In genomic region chr6:125867483-125867935, GRCh38 we compare ENCODE assay signal across 10 cellular contexts.
DNase-seq lines count a peak whose midpoint lies in the region; ATAC-seq, FAIRE-seq and TF ChIP-seq lines count a peak whose summit lies in the region.
"Had no signal": no experiment of that assay in that cellular context is flagged by ENCODE, and none has a peak within 500 bp of the region (broad histone marks: within the 10 kb centered on the region; RNA-seq: fewer than 3 reads in every experiment).

No MANE protein-coding gene starts in this region.

- TF ChIP-seq CTCF in A549 (IDR thresholded peaks at IDR 0.05) = no peak
- no peak for TF ChIP-seq CTCF in PC-3 (conservative IDR thresholded peaks at IDR 0.05; ENCODE audit: low read depth, low read length)
- TF ChIP-seq CTCF in stomach (IDR thresholded peaks at IDR 0.05) = no peak

- H3K27ac ChIP-seq in A549 (peak overlapping the region in 1 of 2 experiments; percentile 31; a peak in 4 of 6 replicates), PC-3 (ENCODE audit: low read length) (peak overlapping the region; percentile 28; the same call in 1 of the 2 replicates), stomach (no peak overlapping the region)
- H3K27ac ChIP-seq: C4-2B had no signal

- DNase-seq in A549 (ENCODE audit: low read depth in 1 of 2, low spot score in 1 of 2) (peak in 1 of 2 experiments; percentile 37), HPDE6-E6E7 (ENCODE audit: extremely low spot score) (peak; percentile 71), PC-3 (peak; percentile 87), glomerular visceral epithelial cell (ENCODE audit: extremely low spot score) (peak; percentile 56), stomach (no peak)
- DNase-seq: activated naive CD4-positive, alpha-beta T cell treated with anti-CD3 and anti-CD28 coated beads for 36 hours had no signal

- intact Hi-C loops in PC-3 (cut with micrococcal nuclease) = no loop called here
- intact Hi-C loops in stomach (cut with DNase I; ENCODE audit: low total_unique reads) = no loop called here

- no peak overlapping the region for H2AFZ ChIP-seq in PC-3 (ENCODE audit: low read length)

- no peaks in the 10 kb centered on the region for H3K9me3 ChIP-seq in A549
- no peaks in the 10 kb centered on the region for H3K9me3 ChIP-seq in PC-3 (ENCODE audit: low read length)
- H3K9me3 ChIP-seq in stomach = no peaks in the 10 kb centered on the region

- H3K4me3 ChIP-seq in A549 (no peak overlapping the region), PC-3 (ENCODE audit: low read length) (peak overlapping the region; percentile 19; the same call in 1 of the 2 replicates), stomach (no peak overlapping the region)

- WGBS in A549 (ENCODE audit: missing lambda C conversion rate) = 54% methylated on average over 5 of the region's 5 CpGs
- 73 to 89% (median 86%) methylated on average over 5 of the region's 5 CpGs for WGBS in stomach, 5 donors

- no peaks in the 10 kb centered on the region for H3K36me3 ChIP-seq in PC-3 (ENCODE audit: low read depth, low read length)
- H3K36me3 ChIP-seq in stomach = no peaks in the 10 kb centered on the region

- H3K4me1 ChIP-seq in A549 (peaks cover 44% of the 10 kb centered on the region), PC-3 (ENCODE audit: insufficient read depth, low read length) (peaks cover 35% of the 10 kb centered on the region), stomach (peaks cover 0 to 19% (median 7%) of the 10 kb centered on the region in 4 donors)

- H3F3A ChIP-seq in PC-3 (ENCODE audit: low read length, unreplicated experiment) = no peaks in the 10 kb centered on the region

- H4K20me1 ChIP-seq in PC-3 (ENCODE audit: low read length) = no peaks in the 10 kb centered on the region

- H3K4me2 ChIP-seq in A549 (peak overlapping the region; percentile 36), PC-3 (ENCODE audit: low read length) (peak overlapping the region; percentile 62)

- CTCF ChIA-PET in A549 (lab: Yijun Ruan, JAX) (interaction anchor here (0.9 kb wide), 2 partner anchors 10 to 553 kb away, joined by 3 to 7 read pairs; no protein-coding TSS in a partner anchor), PC-3 (lab: Charles Lee) (interaction anchor here (0.6 to 1.6 kb wide), 3 partner anchors 37 to 89 kb away, joined by 3 to 4 read pairs (median 3); partner anchors contain the start of gene HINT3)

- FAIRE-seq in A549 (lab: Jason Lieb, UNC) = no peak

- peak in 1 of 2 experiments; percentile 30; a peak in 1 of 6 replicates for ATAC-seq in A549
- peak; percentile 32 for ATAC-seq in PC-3
- no peak for ATAC-seq in HG03159 (IDR thresholded peaks at IDR 0.05; ENCODE audit: unreplicated experiment)
- ATAC-seq in GM21576 (IDR thresholded peaks at IDR 0.05; ENCODE audit: unreplicated experiment) = no peak
- ATAC-seq in HG02759 (IDR thresholded peaks at IDR 0.05; ENCODE audit: unreplicated experiment) = no peak

- no peaks in the 10 kb centered on the region for H3K9me2 ChIP-seq in PC-3 (replicated peaks; ENCODE audit: low read length)

- H3K79me2 ChIP-seq in PC-3 (ENCODE audit: low read length) = no peaks in the 10 kb centered on the region

- no peak overlapping the region for H3K9ac ChIP-seq in PC-3 (ENCODE audit: low read length)

- no peak for TF ChIP-seq RAD21 in A549 (conservative IDR thresholded peaks at IDR 0.05 in 1 of 2, IDR thresholded peaks at IDR 0.05 in 1 of 2)

- TF ChIP-seq POLR2A in A549 (IDR thresholded peaks at IDR 0.05; ENCODE audit: low read length) = no peak
- TF ChIP-seq POLR2A in stomach (IDR thresholded peaks at IDR 0.05) = no peak

- TF ChIP-seq EP300 in A549 (IDR thresholded peaks at IDR 0.05) (peak in 1 of 2 experiments; percentile 24; a peak in 1 of 5 replicates), stomach (IDR thresholded peaks at IDR 0.05) (no peak)

- H3K27me3 ChIP-seq in PC-3 (ENCODE audit: low read length) = no peaks in the 10 kb centered on the region
- H3K27me3 ChIP-seq in stomach = no peaks in the 10 kb centered on the region

- POLR2A ChIA-PET in A549 (lab: Yijun Ruan, JAX) (no interaction called here), PC-3 (lab: Charles Lee; ENCODE audit: unreplicated experiment) (no interaction called here)

- no TSS peak for BruUV-seq in PC-3 (replicated peaks; lab: Mats Ljungman, UMichigan)

TF ChIP-seq in A549, 52 proteins besides CTCF, POLR2A, EP300 and RAD21:
- TF ChIP-seq MYC (IDR thresholded peaks at IDR 0.05; ENCODE audit: borderline replicate concordance, low read length) (no peak), CEBPB (IDR thresholded peaks at IDR 0.05) (0 out of 4 replicates have a peak, but pooled peaks of 1 of the 2 experiments have one; percentile 56), GATA3 (IDR thresholded peaks at IDR 0.05; ENCODE audit: borderline replicate concordance) (no peak), FOSB (CRISPR knock-in tag; IDR thresholded peaks at IDR 0.05) (no peak), SMC3 (IDR thresholded peaks at IDR 0.05) (no peak), HMGXB4 (CRISPR knock-in tag; IDR thresholded peaks at IDR 0.05; ENCODE audit: borderline replicate concordance) (no peak), POLR2AphosphoS2 (conservative IDR thresholded peaks at IDR 0.05; ENCODE audit: low read length) (no peak), EHMT2 (IDR thresholded peaks at IDR 0.05; ENCODE audit: low read depth) (no peak), RCOR1 (IDR thresholded peaks at IDR 0.05; ENCODE audit: low read depth, low read length) (no peak)
